Comparison of ENCODE assay signal across 1 cellular context in the genomic region with DNA sequence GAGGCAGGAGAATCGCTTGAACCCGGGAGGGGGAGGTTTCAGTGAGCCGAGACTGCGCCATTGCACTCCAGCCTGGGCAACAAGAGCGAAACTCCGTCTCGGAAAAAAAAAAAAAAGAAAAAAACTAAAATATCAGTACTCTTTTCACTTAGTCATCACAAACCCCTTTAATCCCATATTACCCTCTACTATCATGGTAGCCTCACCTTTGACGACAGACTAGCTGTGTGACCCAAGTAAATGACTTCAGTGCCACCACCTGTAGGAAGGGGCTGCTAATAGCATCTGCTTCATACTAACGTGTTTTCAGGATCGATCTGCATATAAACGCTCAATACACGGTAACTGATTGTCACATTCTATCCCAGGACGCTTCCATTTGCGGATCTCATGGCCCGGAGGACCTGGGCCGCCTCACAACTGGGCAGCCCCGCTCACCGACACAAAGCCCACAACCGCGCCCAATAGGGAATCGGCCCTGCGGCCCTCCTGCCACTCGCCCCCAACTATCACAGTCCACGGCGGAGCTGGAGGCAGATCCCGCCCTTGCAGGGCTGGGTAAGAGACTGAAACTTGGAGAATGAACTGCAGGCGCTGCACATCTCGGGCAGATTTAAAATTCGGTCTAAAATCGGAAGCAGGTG.
A peak's percentile ranks its signal among the peaks of the same experiment; 100 is the strongest.
TF ChIP-seq lines count a peak whose summit lies in the region.

No MANE protein-coding gene starts in this region.

TF ChIP-seq in HepG2, 621 proteins besides CTCF, POLR2A, EP300 and RAD21 (continued from another document and continues in another):
- TF ChIP-seq, protein P1, sequence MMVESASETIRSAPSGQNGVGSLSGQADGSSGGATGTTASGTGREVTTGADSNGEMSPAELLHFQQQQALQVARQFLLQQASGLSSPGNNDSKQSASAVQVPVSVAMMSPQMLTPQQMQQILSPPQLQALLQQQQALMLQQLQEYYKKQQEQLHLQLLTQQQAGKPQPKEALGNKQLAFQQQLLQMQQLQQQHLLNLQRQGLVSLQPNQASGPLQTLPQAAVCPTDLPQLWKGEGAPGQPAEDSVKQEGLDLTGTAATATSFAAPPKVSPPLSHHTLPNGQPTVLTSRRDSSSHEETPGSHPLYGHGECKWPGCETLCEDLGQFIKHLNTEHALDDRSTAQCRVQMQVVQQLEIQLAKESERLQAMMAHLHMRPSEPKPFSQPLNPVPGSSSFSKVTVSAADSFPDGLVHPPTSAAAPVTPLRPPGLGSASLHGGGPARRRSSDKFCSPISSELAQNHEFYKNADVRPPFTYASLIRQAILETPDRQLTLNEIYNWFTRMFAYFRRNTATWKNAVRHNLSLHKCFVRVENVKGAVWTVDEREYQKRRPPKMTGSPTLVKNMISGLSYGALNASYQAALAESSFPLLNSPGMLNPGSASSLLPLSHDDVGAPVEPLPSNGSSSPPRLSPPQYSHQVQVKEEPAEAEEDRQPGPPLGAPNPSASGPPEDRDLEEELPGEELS (CRISPR knock-in tag; IDR thresholded peaks at IDR 0.05), result no peak
- no peak; the same call in 1 of the 2 replicates for TF ChIP-seq KLF12 (CRISPR knock-in tag; IDR thresholded peaks at IDR 0.05; ENCODE audit: borderline replicate concordance)
- TF ChIP-seq KMT2A (CRISPR knock-in tag; IDR thresholded peaks at IDR 0.05), result no peak
- no peak for TF ChIP-seq PTBP1 (IDR thresholded peaks at IDR 0.05; ENCODE audit: low read depth, low read length, poor library complexity, severe bottlenecking)
- no peak for TF ChIP-seq ZFYVE20 (CRISPR knock-in tag; IDR thresholded peaks at IDR 0.05; ENCODE audit: borderline replicate concordance, low read depth)
- TF ChIP-seq, protein P2, sequence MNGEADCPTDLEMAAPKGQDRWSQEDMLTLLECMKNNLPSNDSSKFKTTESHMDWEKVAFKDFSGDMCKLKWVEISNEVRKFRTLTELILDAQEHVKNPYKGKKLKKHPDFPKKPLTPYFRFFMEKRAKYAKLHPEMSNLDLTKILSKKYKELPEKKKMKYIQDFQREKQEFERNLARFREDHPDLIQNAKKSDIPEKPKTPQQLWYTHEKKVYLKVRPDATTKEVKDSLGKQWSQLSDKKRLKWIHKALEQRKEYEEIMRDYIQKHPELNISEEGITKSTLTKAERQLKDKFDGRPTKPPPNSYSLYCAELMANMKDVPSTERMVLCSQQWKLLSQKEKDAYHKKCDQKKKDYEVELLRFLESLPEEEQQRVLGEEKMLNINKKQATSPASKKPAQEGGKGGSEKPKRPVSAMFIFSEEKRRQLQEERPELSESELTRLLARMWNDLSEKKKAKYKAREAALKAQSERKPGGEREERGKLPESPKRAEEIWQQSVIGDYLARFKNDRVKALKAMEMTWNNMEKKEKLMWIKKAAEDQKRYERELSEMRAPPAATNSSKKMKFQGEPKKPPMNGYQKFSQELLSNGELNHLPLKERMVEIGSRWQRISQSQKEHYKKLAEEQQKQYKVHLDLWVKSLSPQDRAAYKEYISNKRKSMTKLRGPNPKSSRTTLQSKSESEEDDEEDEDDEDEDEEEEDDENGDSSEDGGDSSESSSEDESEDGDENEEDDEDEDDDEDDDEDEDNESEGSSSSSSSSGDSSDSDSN (CRISPR knock-in tag; IDR thresholded peaks at IDR 0.05), result peak; percentile 81
- TF ChIP-seq, protein P3, sequence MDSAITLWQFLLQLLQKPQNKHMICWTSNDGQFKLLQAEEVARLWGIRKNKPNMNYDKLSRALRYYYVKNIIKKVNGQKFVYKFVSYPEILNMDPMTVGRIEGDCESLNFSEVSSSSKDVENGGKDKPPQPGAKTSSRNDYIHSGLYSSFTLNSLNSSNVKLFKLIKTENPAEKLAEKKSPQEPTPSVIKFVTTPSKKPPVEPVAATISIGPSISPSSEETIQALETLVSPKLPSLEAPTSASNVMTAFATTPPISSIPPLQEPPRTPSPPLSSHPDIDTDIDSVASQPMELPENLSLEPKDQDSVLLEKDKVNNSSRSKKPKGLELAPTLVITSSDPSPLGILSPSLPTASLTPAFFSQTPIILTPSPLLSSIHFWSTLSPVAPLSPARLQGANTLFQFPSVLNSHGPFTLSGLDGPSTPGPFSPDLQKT (CRISPR knock-in tag; IDR thresholded peaks at IDR 0.05; ENCODE audit: borderline replicate concordance), result no peak
- TF ChIP-seq, protein P4, sequence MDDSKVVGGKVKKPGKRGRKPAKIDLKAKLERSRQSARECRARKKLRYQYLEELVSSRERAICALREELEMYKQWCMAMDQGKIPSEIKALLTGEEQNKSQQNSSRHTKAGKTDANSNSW (CRISPR knock-in tag; IDR thresholded peaks at IDR 0.05; ENCODE audit: borderline replicate concordance), result no peak
- TF ChIP-seq, protein P5, sequence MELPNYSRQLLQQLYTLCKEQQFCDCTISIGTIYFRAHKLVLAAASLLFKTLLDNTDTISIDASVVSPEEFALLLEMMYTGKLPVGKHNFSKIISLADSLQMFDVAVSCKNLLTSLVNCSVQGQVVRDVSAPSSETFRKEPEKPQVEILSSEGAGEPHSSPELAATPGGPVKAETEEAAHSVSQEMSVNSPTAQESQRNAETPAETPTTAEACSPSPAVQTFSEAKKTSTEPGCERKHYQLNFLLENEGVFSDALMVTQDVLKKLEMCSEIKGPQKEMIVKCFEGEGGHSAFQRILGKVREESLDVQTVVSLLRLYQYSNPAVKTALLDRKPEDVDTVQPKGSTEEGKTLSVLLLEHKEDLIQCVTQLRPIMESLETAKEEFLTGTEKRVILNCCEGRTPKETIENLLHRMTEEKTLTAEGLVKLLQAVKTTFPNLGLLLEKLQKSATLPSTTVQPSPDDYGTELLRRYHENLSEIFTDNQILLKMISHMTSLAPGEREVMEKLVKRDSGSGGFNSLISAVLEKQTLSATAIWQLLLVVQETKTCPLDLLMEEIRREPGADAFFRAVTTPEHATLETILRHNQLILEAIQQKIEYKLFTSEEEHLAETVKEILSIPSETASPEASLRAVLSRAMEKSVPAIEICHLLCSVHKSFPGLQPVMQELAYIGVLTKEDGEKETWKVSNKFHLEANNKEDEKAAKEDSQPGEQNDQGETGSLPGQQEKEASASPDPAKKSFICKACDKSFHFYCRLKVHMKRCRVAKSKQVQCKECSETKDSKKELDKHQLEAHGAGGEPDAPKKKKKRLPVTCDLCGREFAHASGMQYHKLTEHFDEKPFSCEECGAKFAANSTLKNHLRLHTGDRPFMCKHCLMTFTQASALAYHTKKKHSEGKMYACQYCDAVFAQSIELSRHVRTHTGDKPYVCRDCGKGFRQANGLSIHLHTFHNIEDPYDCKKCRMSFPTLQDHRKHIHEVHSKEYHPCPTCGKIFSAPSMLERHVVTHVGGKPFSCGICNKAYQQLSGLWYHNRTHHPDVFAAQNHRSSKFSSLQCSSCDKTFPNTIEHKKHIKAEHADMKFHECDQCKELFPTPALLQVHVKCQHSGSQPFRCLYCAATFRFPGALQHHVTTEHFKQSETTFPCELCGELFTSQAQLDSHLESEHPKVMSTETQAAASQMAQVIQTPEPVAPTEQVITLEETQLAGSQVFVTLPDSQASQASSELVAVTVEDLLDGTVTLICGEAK (IDR thresholded peaks at IDR 0.05), result no peak
- TF ChIP-seq, protein P5 (CRISPR knock-in tag; IDR thresholded peaks at IDR 0.05), result no peak; the same call in 1 of the 2 replicates
- TF ChIP-seq, protein P6, sequence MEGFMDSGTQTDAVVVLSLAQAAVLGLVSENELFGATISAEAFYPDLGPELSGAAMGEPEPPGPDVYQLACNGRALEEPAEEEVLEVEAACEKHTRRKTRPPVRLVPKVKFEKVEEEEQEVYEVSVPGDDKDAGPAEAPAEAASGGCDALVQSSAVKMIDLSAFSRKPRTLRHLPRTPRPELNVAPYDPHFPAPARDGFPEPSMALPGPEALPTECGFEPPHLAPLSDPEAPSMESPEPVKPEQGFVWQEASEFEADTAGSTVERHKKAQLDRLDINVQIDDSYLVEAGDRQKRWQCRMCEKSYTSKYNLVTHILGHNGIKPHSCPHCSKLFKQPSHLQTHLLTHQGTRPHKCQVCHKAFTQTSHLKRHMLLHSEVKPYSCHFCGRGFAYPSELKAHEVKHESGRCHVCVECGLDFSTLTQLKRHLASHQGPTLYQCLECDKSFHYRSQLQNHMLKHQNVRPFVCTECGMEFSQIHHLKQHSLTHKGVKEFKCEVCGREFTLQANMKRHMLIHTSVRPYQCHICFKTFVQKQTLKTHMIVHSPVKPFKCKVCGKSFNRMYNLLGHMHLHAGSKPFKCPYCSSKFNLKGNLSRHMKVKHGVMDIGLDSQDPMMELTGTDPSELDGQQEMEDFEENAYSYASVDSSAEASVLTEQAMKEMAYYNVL (CRISPR knock-in tag; IDR thresholded peaks at IDR 0.05; ENCODE audit: borderline replicate concordance), result peak; percentile 8; the same call in 1 of the 2 replicates
- TF ChIP-seq BRCA1 (CRISPR knock-in tag; IDR thresholded peaks at IDR 0.05), result 0 out of 2 replicates have a peak, but pooled peaks have one; percentile 29
- no peak for TF ChIP-seq CREB1 (IDR thresholded peaks at IDR 0.05)
- TF ChIP-seq CREB1 (CRISPR knock-in tag; IDR thresholded peaks at IDR 0.05), result 0 out of 2 replicates have a peak, but pooled peaks have one; percentile 33
- no peak for TF ChIP-seq FOXA3 (CRISPR knock-in tag; IDR thresholded peaks at IDR 0.05)
- TF ChIP-seq SATB2 (CRISPR knock-in tag; IDR thresholded peaks at IDR 0.05), result no peak; the same call in 1 of the 2 replicates
- no peak for TF ChIP-seq ZNF781 (CRISPR knock-in tag; IDR thresholded peaks at IDR 0.05; ENCODE audit: borderline replicate concordance, not compliant biosample characterization)
- peak; percentile 33; the same call in 1 of the 2 replicates for TF ChIP-seq KDM4B (CRISPR knock-in tag; IDR thresholded peaks at IDR 0.05)
- TF ChIP-seq NCOR1 (IDR thresholded peaks at IDR 0.05; ENCODE audit: borderline replicate concordance, low read length), result no peak
- no peak for TF ChIP-seq HCFC1 (IDR thresholded peaks at IDR 0.05; ENCODE audit: low read depth, low read length)
- TF ChIP-seq, protein P7, sequence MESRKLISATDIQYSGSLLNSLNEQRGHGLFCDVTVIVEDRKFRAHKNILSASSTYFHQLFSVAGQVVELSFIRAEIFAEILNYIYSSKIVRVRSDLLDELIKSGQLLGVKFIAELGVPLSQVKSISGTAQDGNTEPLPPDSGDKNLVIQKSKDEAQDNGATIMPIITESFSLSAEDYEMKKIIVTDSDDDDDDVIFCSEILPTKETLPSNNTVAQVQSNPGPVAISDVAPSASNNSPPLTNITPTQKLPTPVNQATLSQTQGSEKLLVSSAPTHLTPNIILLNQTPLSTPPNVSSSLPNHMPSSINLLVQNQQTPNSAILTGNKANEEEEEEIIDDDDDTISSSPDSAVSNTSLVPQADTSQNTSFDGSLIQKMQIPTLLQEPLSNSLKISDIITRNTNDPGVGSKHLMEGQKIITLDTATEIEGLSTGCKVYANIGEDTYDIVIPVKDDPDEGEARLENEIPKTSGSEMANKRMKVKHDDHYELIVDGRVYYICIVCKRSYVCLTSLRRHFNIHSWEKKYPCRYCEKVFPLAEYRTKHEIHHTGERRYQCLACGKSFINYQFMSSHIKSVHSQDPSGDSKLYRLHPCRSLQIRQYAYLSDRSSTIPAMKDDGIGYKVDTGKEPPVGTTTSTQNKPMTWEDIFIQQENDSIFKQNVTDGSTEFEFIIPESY (CRISPR knock-in tag; IDR thresholded peaks at IDR 0.05), result no peak
- TF ChIP-seq ZNF256 (CRISPR knock-in tag; conservative IDR thresholded peaks at IDR 0.05), result peak; percentile 72; the same call in 1 of the 2 replicates
- no peak for TF ChIP-seq CEBPG (CRISPR knock-in tag; IDR thresholded peaks at IDR 0.05)
- TF ChIP-seq MAFF (IDR thresholded peaks at IDR 0.05; ENCODE audit: low read depth, low read length), result 0 out of 2 replicates have a peak, but pooled peaks have one; percentile 13
- TF ChIP-seq ATM (IDR thresholded peaks at IDR 0.05; ENCODE audit: borderline replicate concordance), result no peak
- TF ChIP-seq, protein P8, sequence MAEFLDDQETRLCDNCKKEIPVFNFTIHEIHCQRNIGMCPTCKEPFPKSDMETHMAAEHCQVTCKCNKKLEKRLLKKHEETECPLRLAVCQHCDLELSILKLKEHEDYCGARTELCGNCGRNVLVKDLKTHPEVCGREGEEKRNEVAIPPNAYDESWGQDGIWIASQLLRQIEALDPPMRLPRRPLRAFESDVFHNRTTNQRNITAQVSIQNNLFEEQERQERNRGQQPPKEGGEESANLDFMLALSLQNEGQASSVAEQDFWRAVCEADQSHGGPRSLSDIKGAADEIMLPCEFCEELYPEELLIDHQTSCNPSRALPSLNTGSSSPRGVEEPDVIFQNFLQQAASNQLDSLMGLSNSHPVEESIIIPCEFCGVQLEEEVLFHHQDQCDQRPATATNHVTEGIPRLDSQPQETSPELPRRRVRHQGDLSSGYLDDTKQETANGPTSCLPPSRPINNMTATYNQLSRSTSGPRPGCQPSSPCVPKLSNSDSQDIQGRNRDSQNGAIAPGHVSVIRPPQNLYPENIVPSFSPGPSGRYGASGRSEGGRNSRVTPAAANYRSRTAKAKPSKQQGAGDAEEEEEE (CRISPR knock-in tag; IDR thresholded peaks at IDR 0.05; ENCODE audit: borderline replicate concordance), result no peak
- no peak for TF ChIP-seq ZNF225 (CRISPR knock-in tag; IDR thresholded peaks at IDR 0.05)
- no peak for TF ChIP-seq ZNF563 (CRISPR knock-in tag; IDR thresholded peaks at IDR 0.05)
